In genomic region chr14:104650057-104650980, GRCh38 we compare ENCODE assay signal across 8 cellular contexts. TPM values are rescaled to one million over a fixed set of nuclear protein-coding genes. Genes with fewer than 3 reads are reported as not detected.
DNase-seq lines count a peak whose midpoint lies in the region; ATAC-seq and TF ChIP-seq lines count a peak whose summit lies in the region.

No MANE protein-coding gene starts in this region.

- no peak for TF ChIP-seq EP300 in esophagus muscularis mucosa (IDR thresholded peaks at IDR 0.05)

- H3K27ac ChIP-seq in esophagus muscularis mucosa (replicated peaks in 1 of 4) (no peak overlapping the region), muscle layer of duodenum (ENCODE audit: low read length) (no peak overlapping the region)

- H3K27me3 Mint-ChIP-seq in CD14-positive monocyte (ENCODE audit: low read depth in 3 of 3) = peaks cover 0 to 3% (median 2%) of the 10 kb centered on the region in 3 donors

- H3K9me3 ChIP-seq in esophagus muscularis mucosa (peaks cover 0 to 3% (median 1%) of the 10 kb centered on the region in 4 donors), muscle layer of duodenum (ENCODE audit: control insufficient read depth in 1 of 2, low read length in 2 of 2) (peaks cover 0 to 4% of the 10 kb centered on the region in 2 donors)

- H3K4me3 ChIP-seq in esophagus muscularis mucosa = peak overlapping the region; percentile 43 to 58 (median 48)
- H3K4me3 ChIP-seq in muscle layer of duodenum (ENCODE audit: low read depth in 1 of 2, low read length in 2 of 2) = peak overlapping the region; percentile 44 to 62

- H3K4me1 ChIP-seq in esophagus muscularis mucosa = peaks cover 10 to 11% (median 11%) of the 10 kb centered on the region in 4 donors
- H3K4me1 ChIP-seq in muscle layer of duodenum (ENCODE audit: control insufficient read depth in 1 of 2, insufficient read depth in 2 of 2, low read length in 2 of 2) = peaks cover 0 to 11% of the 10 kb centered on the region in 2 donors

- TF ChIP-seq POLR2A in esophagus muscularis mucosa (IDR thresholded peaks at IDR 0.05; ENCODE audit: low read depth) = no peak

- intact Hi-C loops in CD14-positive monocyte (cut with micrococcal nuclease) (loop anchor here (1.0 to 2.0 kb wide), 2 partner anchors 58 kb away; no protein-coding TSS in a partner anchor), esophagus muscularis mucosa (cut with DNase I) (loop anchor here (1.0 kb wide), 1 partner anchor 58 kb away; no protein-coding TSS in a partner anchor)

- peak; percentile 71 for ATAC-seq in GM21447 (IDR thresholded peaks at IDR 0.05; ENCODE audit: unreplicated experiment)

- TF ChIP-seq CTCF in CD14-positive monocyte (IDR thresholded peaks at IDR 0.05) (peak; percentile 99), esophagus muscularis mucosa (IDR thresholded peaks at IDR 0.05) (peak; percentile 93 to 100 (median 99))

- H3K4me1 Mint-ChIP-seq in CD14-positive monocyte = peaks cover 21% of the 10 kb centered on the region

- H3K27me3 ChIP-seq in esophagus muscularis mucosa = peaks cover 0 to 16% (median 0%) of the 10 kb centered on the region in 4 donors
- H3K27me3 ChIP-seq in muscle layer of duodenum (ENCODE audit: low read depth, low read length) = no peaks in the 10 kb centered on the region

- H3K36me3 Mint-ChIP-seq in CD14-positive monocyte = no peaks in the 10 kb centered on the region

- DNase-seq in CD14-positive monocyte (ENCODE audit: low spot score) (no peak), NCI-H1930 (lab: John Stamatoyannopoulos, UW) (peak; percentile 39 to 71), activated T-cell treated with anti-CD3 and anti-CD28 coated beads for 4 hours (peak; percentile 57), esophagus muscularis mucosa (ENCODE audit: extremely low spot score) (no peak), cerebellar nuclear complex (lab: John Stamatoyannopoulos, UW) (no peak)
- peak; percentile 49 for DNase-seq in stimulated activated CD8-positive, alpha-beta memory T cell treated with anti-CD3 and anti-CD28 coated beads, Interleukin-7, amount 100 ng/mL, for 24 hours (ENCODE audit: low read depth)

- H3K9me3 Mint-ChIP-seq in CD14-positive monocyte = peaks cover 17 to 35% (median 31%) of the 10 kb centered on the region in 7 donors

- H3K27ac Mint-ChIP-seq in CD14-positive monocyte = no peak overlapping the region

- 20% methylated on average over 16 of the region's 56 CpGs for WGBS in esophagus muscularis mucosa

- H3K36me3 ChIP-seq in esophagus muscularis mucosa = no peaks in the 10 kb centered on the region
- no peaks in the 10 kb centered on the region for H3K36me3 ChIP-seq in muscle layer of duodenum (ENCODE audit: control insufficient read depth in 1 of 2, insufficient read depth in 2 of 2, low read length in 2 of 2)

- H3K4me3 Mint-ChIP-seq in CD14-positive monocyte = peak overlapping the region; percentile 65 to 84

RNA-seq across cellular contexts. Expression of gene INF2, which starts 39.1 kb away (rescaled TPM):
- polyA plus RNA-seq in CD14-positive monocyte = 1 to 10 TPM; 2.9 to 3.8 TPM
- 100 to 1,000 TPM in 1 of 4 donors, 10 to 100 TPM in 3; 51.5 to 129 (median 66.7) TPM for total RNA-seq in esophagus muscularis mucosa

RNA-seq across cellular contexts. Expression of gene TMEM179, which starts 45.7 kb away (rescaled TPM):
- not detected for polyA plus RNA-seq in CD14-positive monocyte
- total RNA-seq in esophagus muscularis mucosa = 1 to 10 TPM; 1.4 to 4.2 (median 1.9) TPM

Comparison
In these comparisons a context has a peak if more than half of its experiments do, and no peak if none do; other contexts are left out.
1. DNase-seq: peak in NCI-H1930 (2 of 2), activated T-cell treated with anti-CD3 and anti-CD28 coated beads for 4 hours (single experiment) and stimulated activated CD8-positive, alpha-beta memory T cell treated with anti-CD3 and anti-CD28 coated beads, Interleukin-7, amount 100 ng/mL, for 24 hours (single experiment); none in CD14-positive monocyte (single experiment), esophagus muscularis mucosa (single experiment) and cerebellar nuclear complex (0 of 2).